Comparison of ENCODE assay signal across 9 cellular contexts in genomic region chr1:227788279-227789041, GRCh38. TPM values are rescaled to one million over a fixed set of nuclear protein-coding genes. Genes with fewer than 3 reads are reported as not detected.
DNase-seq lines count a peak whose midpoint lies in the region; ATAC-seq, FAIRE-seq and TF ChIP-seq lines count a peak whose summit lies in the region.
"Had no signal": no experiment of that assay in that cellular context is flagged by ENCODE, and none has a peak within 500 bp of the region (broad histone marks: within the 10 kb centered on the region; RNA-seq: fewer than 3 reads in every experiment).

No MANE protein-coding gene starts in this region.

- DNase-seq in NCI-H1436 (lab: John Stamatoyannopoulos, UW) (peak; percentile 84), NCI-H1436 treated with DMSO at 0.1 percent for 48 hours (lab: John Stamatoyannopoulos, UW) (no peak), HTR-8/SVneo (ENCODE audit: insufficient read length, low spot score) (peak; percentile 83), RWPE2 (ENCODE audit: low spot score) (peak; percentile 56), lung (ENCODE audit: low spot score) (peak; percentile 80)
- peak; percentile 73 for DNase-seq in central memory CD4-positive, alpha-beta T cell

- H3K36me3 ChIP-seq in RWPE2 (ENCODE audit: low read depth) (no peaks in the 10 kb centered on the region), lung (ENCODE audit: control insufficient read depth in 2 of 2, insufficient read depth in 2 of 2, low read length in 2 of 2) (no peaks in the 10 kb centered on the region), stomach smooth muscle (ENCODE audit: control insufficient read depth in 2 of 2, insufficient read depth in 2 of 2, low read length in 2 of 2) (no peaks in the 10 kb centered on the region)

- H3K9me3 ChIP-seq in RWPE2 (ENCODE audit: severe bottlenecking) (no peaks in the 10 kb centered on the region), lung (ENCODE audit: control insufficient read depth in 2 of 2, insufficient read depth in 1 of 2, low read length in 1 of 2) (no peaks in the 10 kb centered on the region), stomach smooth muscle (ENCODE audit: control insufficient read depth in 2 of 2, low read length in 2 of 2) (no peaks in the 10 kb centered on the region)

- 2% methylated on average over 57 to 67 of the region's 67 CpGs for WGBS in lung, 2 donors

- H3K27ac ChIP-seq in RWPE2 (ENCODE audit: poor library complexity, severe bottlenecking) (no peak overlapping the region), lung (ENCODE audit: low read depth in 1 of 2, low read length in 1 of 2) (peak overlapping the region in 1 of 2 donors; percentile 40), stomach smooth muscle (ENCODE audit: low read length) (peak overlapping the region; percentile 62)

- H3K9ac ChIP-seq in stomach smooth muscle (ENCODE audit: low read length in 2 of 2) = peak overlapping the region; percentile 62 to 65

- H3K27me3 ChIP-seq in RWPE2 (ENCODE audit: insufficient read depth, poor library complexity, severe bottlenecking) = no peaks in the 10 kb centered on the region
- no peaks in the 10 kb centered on the region for H3K27me3 ChIP-seq in lung (ENCODE audit: control insufficient read depth, insufficient read depth)
- no peaks in the 10 kb centered on the region for H3K27me3 ChIP-seq in stomach smooth muscle (ENCODE audit: control insufficient read depth in 1 of 2, insufficient read depth in 2 of 2, low read length in 2 of 2)

- H3K4me3 ChIP-seq in RWPE2 (ENCODE audit: severe bottlenecking) (peak overlapping the region; percentile 38), lung (peak overlapping the region; percentile 33), stomach smooth muscle (ENCODE audit: low read length in 2 of 2) (peak overlapping the region; percentile 47 to 85)

- FAIRE-seq in HTR-8/SVneo (lab: Jason Lieb, UNC) = peak; percentile 86
- FAIRE-seq: endometrium had no signal

- H3K4me1 ChIP-seq in RWPE2 (ENCODE audit: insufficient read depth, poor library complexity, severe bottlenecking) (no peaks in the 10 kb centered on the region), lung (ENCODE audit: control insufficient read depth in 2 of 2, insufficient read depth in 2 of 2, low read length in 2 of 2) (peaks cover 0 to 11% of the 10 kb centered on the region in 2 donors), stomach smooth muscle (ENCODE audit: control insufficient read depth, insufficient read depth, low read length) (peaks cover 24% of the 10 kb centered on the region)

- no peak for TF ChIP-seq CTCF in RWPE2 (IDR thresholded peaks at IDR 0.05; ENCODE audit: poor library complexity, severe bottlenecking)
- TF ChIP-seq CTCF in lung (IDR thresholded peaks at IDR 0.05; ENCODE audit: control extremely low read depth, extremely low read depth) = no peak

- ATAC-seq in GM21528 (IDR thresholded peaks at IDR 0.05; ENCODE audit: low FRiP score, unreplicated experiment) (peak; percentile 62), RWPE2 (ENCODE audit: low read depth) (peak; percentile 79), lung (ENCODE audit: insufficient read depth, low FRiP score) (peak; percentile 63)

RNA-seq across cellular contexts. Expression of gene PRSS38, which starts 27.0 kb away (rescaled TPM):
- not detected for total RNA-seq in lung
- not detected for polyA plus RNA-seq in lung

RNA-seq across cellular contexts. Expression of gene SNAP47, which starts 53.2 kb away (rescaled TPM):
- total RNA-seq in lung = 10 to 100 TPM; 27.8 to 63.0 TPM
- polyA plus RNA-seq in lung = 10 to 100 TPM; 10.6 to 17.7 TPM

RNA-seq across cellular contexts. Expression of gene JMJD4, which starts 53.4 kb away (rescaled TPM):
- 10 to 100 TPM in 1 of 2 donors, 1 to 10 TPM in 1; 9.4 to 23.0 TPM for total RNA-seq in lung
- polyA plus RNA-seq in lung = 10 to 100 TPM; 12.3 to 18.9 TPM
